In genomic region chr3:194069421-194070219, GRCh38 we compare ENCODE assay signal across 8 cellular contexts.
DNase-seq lines count a peak whose midpoint lies in the region; ATAC-seq and TF ChIP-seq lines count a peak whose summit lies in the region.
"Had no signal": no experiment of that assay in that cellular context is flagged by ENCODE, and none has a peak within 500 bp of the region (broad histone marks: within the 10 kb centered on the region; RNA-seq: fewer than 3 reads in every experiment).

No MANE protein-coding gene starts in this region.

- H2AFZ ChIP-seq in GM23248 = no peak overlapping the region
- H2AFZ ChIP-seq in OCI-LY3 (ENCODE audit: low read depth, low read length) = no peak overlapping the region

- peaks cover 18% of the 10 kb centered on the region for H3K9me3 Mint-ChIP-seq in progenitor cell of endocrine pancreas (ENCODE audit: low read depth)

- in situ Hi-C loops in GM23248 (cut with MboI) = no loop called here

- peak overlapping the region; percentile 68 for H3K4me3 Mint-ChIP-seq in progenitor cell of endocrine pancreas (ENCODE audit: low read depth)

- H3K4me3 ChIP-seq in GM23248 (no peak overlapping the region), OCI-LY3 (ENCODE audit: low read length) (peak overlapping the region; percentile 83), coronary artery (no peak overlapping the region)

- no peak for ATAC-seq in GM19328 (IDR thresholded peaks at IDR 0.05; ENCODE audit: unreplicated experiment)

- no peaks in the 10 kb centered on the region for H4K20me1 ChIP-seq in GM23248 (ENCODE audit: insufficient read depth)
- no peaks in the 10 kb centered on the region for H4K20me1 ChIP-seq in OCI-LY3 (ENCODE audit: insufficient read depth, low read length)

- no peaks in the 10 kb centered on the region for H3K36me3 ChIP-seq in GM23248 (ENCODE audit: low read depth)
- peaks cover 7% of the 10 kb centered on the region for H3K36me3 ChIP-seq in OCI-LY3 (replicated peaks; ENCODE audit: low read depth, low read length)

- no peaks in the 10 kb centered on the region for H3K9me2 ChIP-seq in GM23248 (ENCODE audit: insufficient read depth)

- H3K27ac ChIP-seq in GM23248 (peak overlapping the region; percentile 55), OCI-LY3 (ENCODE audit: low read length) (peak overlapping the region; percentile 67; the same call in 1 of the 2 replicates), coronary artery (no peak overlapping the region)

- DNase-seq in GM23248 (peak; percentile 45), coronary artery (ENCODE audit: low spot score) (peak; percentile 29), progenitor cell of endocrine pancreas (ENCODE audit: low spot score, unreplicated experiment) (no peak), NCI-H128 (lab: John Stamatoyannopoulos, UW; ENCODE audit: unreplicated experiment) (no peak), NCI-H146 (lab: John Stamatoyannopoulos, UW) (no peak)
- DNase-seq: cortex of kidney had no signal

- peaks cover 15% of the 10 kb centered on the region for H3F3A ChIP-seq in GM23248 (ENCODE audit: insufficient read depth)

- H3K79me2 ChIP-seq in GM23248 (ENCODE audit: insufficient read depth) (no peaks in the 10 kb centered on the region), OCI-LY3 (ENCODE audit: low read length) (no peaks in the 10 kb centered on the region)

- H3K9ac ChIP-seq in GM23248 = peak overlapping the region; percentile 86
- H3K9ac ChIP-seq in OCI-LY3 (ENCODE audit: low read length) = peak overlapping the region; percentile 70; the same call in 1 of the 2 replicates

- peaks cover 19% of the 10 kb centered on the region for H3K4me1 Mint-ChIP-seq in progenitor cell of endocrine pancreas (ENCODE audit: low read depth)

- H3K4me2 ChIP-seq in GM23248 (ENCODE audit: unreplicated experiment) = no peak overlapping the region
- H3K4me2 ChIP-seq in OCI-LY3 (ENCODE audit: low read length) = peak overlapping the region; percentile 100

- peaks cover 5% of the 10 kb centered on the region for H3K9me3 ChIP-seq in GM23248 (ENCODE audit: low read depth)
- H3K9me3 ChIP-seq in OCI-LY3 (ENCODE audit: insufficient read depth, low read length) = 0 out of 2 replicates have a peak, but pooled peaks cover 4% of the 10 kb centered on the region

- 0 out of 2 replicates have a peak, but pooled peaks cover 5% of the 10 kb centered on the region for H3K4me1 ChIP-seq in GM23248 (ENCODE audit: insufficient read depth)
- peaks cover 38% of the 10 kb centered on the region for H3K4me1 ChIP-seq in OCI-LY3 (ENCODE audit: low read length)

- no peaks in the 10 kb centered on the region for H3K27me3 Mint-ChIP-seq in progenitor cell of endocrine pancreas

- 85 to 88% methylated on average over 12 of the region's 12 CpGs for WGBS in GM23248 (ENCODE audit: low coverage in 1 of 2, low lambda C conversion rate in 2 of 2, missing lambda C conversion rate in 2 of 2), 2 experiments

- no peaks in the 10 kb centered on the region for H3K27me3 ChIP-seq in GM23248 (replicated peaks; ENCODE audit: insufficient read depth)
- peaks cover 48% of the 10 kb centered on the region for H3K27me3 ChIP-seq in OCI-LY3 (ENCODE audit: low read depth, low read length)

- TF ChIP-seq CTCF in OCI-LY3 (IDR thresholded peaks at IDR 0.05; ENCODE audit: low read depth, low read length) = no peak
- no peak for TF ChIP-seq CTCF in coronary artery (IDR thresholded peaks at IDR 0.05)
- TF ChIP-seq CTCF in progenitor cell of endocrine pancreas (IDR thresholded peaks at IDR 0.05; ENCODE audit: unreplicated experiment) = no peak

- H3K36me3 Mint-ChIP-seq in progenitor cell of endocrine pancreas (ENCODE audit: insufficient read depth) = peaks cover 6% of the 10 kb centered on the region

- no peak overlapping the region for H3K27ac Mint-ChIP-seq in progenitor cell of endocrine pancreas

Comparison
In these comparisons a context has a peak if more than half of its experiments do, and no peak if none do; other contexts are left out.
1. DNase-seq: peak in GM23248 (single experiment) and coronary artery (single experiment); none in progenitor cell of endocrine pancreas (single experiment), NCI-H128 (single experiment) and NCI-H146 (single experiment).
2. H3K27ac ChIP-seq: peak in GM23248 (single experiment) and OCI-LY3 (single experiment); none in coronary artery (0 of 2).